In genomic region chr12:22624908-22625646, GRCh38 we compare ENCODE assay signal across 8 cellular contexts. TPM values are rescaled to one million over a fixed set of nuclear protein-coding genes. Genes with fewer than 3 reads are reported as not detected.
A peak's percentile ranks its signal among the peaks of the same experiment; 100 is the strongest.
DNase-seq lines count a peak whose midpoint lies in the region; ATAC-seq and TF ChIP-seq lines count a peak whose summit lies in the region.

Gene ETNK1, plus strand, starts transcription at chr12:22625171. Its CDS starts 260 bp downstream, at chr12:22625431.

- H3K27me3 Mint-ChIP-seq in mesothelial cell of epicardium (ENCODE audit: low read depth), result no peaks in the 10 kb centered on the region

- H3K4me1 Mint-ChIP-seq in mesothelial cell of epicardium, result peaks cover 39% of the 10 kb centered on the region

- H3K4me3 Mint-ChIP-seq in mesothelial cell of epicardium, result peak within 1 kb of the TSS; percentile 81

- DNase-seq in COLO668 (lab: John Stamatoyannopoulos, UW; ENCODE audit: unreplicated experiment), result peak; percentile 89
- peak; percentile 49 for DNase-seq in HS-5 (ENCODE audit: low read depth)
- DNase-seq in NOMO-1 treated with DMSO at 0.1 percent for 48 hours (lab: John Stamatoyannopoulos, UW; ENCODE audit: unreplicated experiment), result peak; percentile 68
- peak; percentile 53 for DNase-seq in activated CD8-positive, alpha-beta memory T cell treated with anti-CD3 and anti-CD28 coated beads, Interleukin-2, amount 50 U/mL, for 24 hours (ENCODE audit: extremely low read depth)
- DNase-seq in mesothelial cell of epicardium (ENCODE audit: low spot score in 2 of 2, unreplicated experiment in 2 of 2), result peak; percentile 79 to 94
- peak; percentile 84 for DNase-seq in stimulated activated CD8-positive, alpha-beta memory T cell treated with anti-CD3 and anti-CD28 coated beads, Interleukin-15, amount 100 ng/mL, for 48 hours (ENCODE audit: low read depth in 2 of 2)

- peak; percentile 98 for ATAC-seq in GM19468 (IDR thresholded peaks at IDR 0.05; ENCODE audit: extremely low read depth, unreplicated experiment)

- TF ChIP-seq CTCF in mesothelial cell of epicardium (IDR thresholded peaks at IDR 0.05; ENCODE audit: unreplicated experiment), result no peak

- H3K9me3 Mint-ChIP-seq in mesothelial cell of epicardium, result no peaks in the 10 kb centered on the region

- in situ Hi-C loops in endometrial microvascular endothelial cells (cut with HindIII; ENCODE audit: inconsistent ontology term, low pct_unique_long_range_greater_than_20kb, low sequenced_read_pairs), result no loop called here

- H3K36me3 Mint-ChIP-seq in mesothelial cell of epicardium, result no peaks in the 10 kb centered on the region

- H3K27ac Mint-ChIP-seq in mesothelial cell of epicardium, result peak within 1 kb of the TSS; percentile 97

RNA-seq across cellular contexts. Expression of gene ETNK1, which starts in this region (rescaled TPM):
- 33.3 TPM for total RNA-seq in endometrial microvascular endothelial cells (ENCODE audit: inconsistent ontology term)
- total RNA-seq in mesothelial cell of epicardium, result 99.4 to 106 TPM (median 105 TPM) in 3 replicates

Comparison
In these comparisons a context has a peak if more than half of its experiments do, and no peak if none do; other contexts are left out.
1. Peak in every context shown above with its lines: DNase-seq and ATAC-seq.